Comparison of ENCODE assay signal across 1 cellular context in the genomic region with DNA sequence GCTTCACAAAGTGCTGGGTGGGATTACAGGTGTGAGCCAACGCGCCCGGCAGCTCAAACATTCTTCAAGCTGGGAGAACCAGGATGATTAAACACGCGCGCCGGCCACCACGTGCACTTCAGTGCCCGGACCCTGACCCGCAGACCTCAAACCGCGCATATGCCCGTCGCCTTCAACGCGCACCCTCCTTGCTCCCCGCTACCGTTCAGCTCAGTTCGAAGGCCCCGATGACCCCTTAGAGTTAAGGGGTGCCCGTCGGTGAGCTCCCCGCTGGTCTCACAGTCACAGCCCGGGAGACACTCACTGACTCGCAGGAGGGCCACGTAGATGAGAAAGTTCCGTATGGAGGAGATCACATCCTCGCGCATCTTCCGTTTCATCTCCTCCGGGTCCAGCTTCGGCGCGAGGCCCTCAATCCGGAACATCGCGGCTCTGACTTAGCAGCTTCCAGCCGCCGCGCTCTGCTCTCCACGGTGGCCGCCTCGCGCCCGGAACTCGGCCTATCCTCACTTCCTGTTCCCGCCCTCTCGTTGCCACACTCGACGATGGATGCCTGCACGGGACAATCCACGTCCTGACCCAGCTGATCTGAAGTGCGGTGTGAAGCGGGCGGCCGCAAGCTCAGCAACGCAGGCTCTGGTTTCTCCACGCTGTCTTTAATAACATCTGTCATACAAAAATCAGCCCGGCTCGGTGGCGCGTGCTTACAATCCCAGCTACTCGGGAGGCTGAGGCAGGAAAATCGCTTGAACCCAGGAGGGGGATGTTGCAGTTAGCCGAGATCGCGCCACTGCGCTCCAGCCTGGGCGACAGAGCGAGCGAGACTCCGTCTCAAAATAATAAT.
A peak's percentile ranks its signal among the peaks of the same experiment; 100 is the strongest.
TF ChIP-seq lines count a peak whose summit lies in the region.

A gene (minus strand): TSS at position 490 of the 844 bp plus-strand sequence. CDS start 65 bp downstream, at position 425.

TF ChIP-seq in HepG2, 621 proteins besides CTCF, POLR2A, EP300 and RAD21 (continued from another document and continues in another):
- TF ChIP-seq, protein P1, sequence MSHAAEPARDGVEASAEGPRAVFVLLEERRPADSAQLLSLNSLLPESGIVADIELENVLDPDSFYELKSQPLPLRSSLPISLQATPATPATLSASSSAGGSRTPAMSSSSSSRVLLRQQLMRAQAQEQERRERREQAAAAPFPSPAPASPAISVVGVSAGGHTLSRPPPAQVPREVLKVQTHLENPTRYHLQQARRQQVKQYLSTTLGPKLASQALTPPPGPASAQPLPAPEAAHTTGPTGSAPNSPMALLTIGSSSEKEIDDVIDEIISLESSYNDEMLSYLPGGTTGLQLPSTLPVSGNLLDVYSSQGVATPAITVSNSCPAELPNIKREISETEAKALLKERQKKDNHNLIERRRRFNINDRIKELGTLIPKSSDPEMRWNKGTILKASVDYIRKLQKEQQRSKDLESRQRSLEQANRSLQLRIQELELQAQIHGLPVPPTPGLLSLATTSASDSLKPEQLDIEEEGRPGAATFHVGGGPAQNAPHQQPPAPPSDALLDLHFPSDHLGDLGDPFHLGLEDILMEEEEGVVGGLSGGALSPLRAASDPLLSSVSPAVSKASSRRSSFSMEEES (CRISPR knock-in tag; IDR thresholded peaks at IDR 0.05), result peak; percentile 53
- TF ChIP-seq, protein P2, sequence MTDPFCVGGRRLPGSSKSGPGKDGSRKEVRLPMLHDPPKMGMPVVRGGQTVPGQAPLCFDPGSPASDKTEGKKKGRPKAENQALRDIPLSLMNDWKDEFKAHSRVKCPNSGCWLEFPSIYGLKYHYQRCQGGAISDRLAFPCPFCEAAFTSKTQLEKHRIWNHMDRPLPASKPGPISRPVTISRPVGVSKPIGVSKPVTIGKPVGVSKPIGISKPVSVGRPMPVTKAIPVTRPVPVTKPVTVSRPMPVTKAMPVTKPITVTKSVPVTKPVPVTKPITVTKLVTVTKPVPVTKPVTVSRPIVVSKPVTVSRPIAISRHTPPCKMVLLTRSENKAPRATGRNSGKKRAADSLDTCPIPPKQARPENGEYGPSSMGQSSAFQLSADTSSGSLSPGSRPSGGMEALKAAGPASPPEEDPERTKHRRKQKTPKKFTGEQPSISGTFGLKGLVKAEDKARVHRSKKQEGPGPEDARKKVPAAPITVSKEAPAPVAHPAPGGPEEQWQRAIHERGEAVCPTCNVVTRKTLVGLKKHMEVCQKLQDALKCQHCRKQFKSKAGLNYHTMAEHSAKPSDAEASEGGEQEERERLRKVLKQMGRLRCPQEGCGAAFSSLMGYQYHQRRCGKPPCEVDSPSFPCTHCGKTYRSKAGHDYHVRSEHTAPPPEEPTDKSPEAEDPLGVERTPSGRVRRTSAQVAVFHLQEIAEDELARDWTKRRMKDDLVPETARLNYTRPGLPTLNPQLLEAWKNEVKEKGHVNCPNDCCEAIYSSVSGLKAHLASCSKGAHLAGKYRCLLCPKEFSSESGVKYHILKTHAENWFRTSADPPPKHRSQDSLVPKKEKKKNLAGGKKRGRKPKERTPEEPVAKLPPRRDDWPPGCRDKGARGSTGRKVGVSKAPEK (CRISPR knock-in tag; IDR thresholded peaks at IDR 0.05; ENCODE audit: borderline replicate concordance), result no peak
- TF ChIP-seq ZSCAN20 (CRISPR knock-in tag; IDR thresholded peaks at IDR 0.05; ENCODE audit: borderline replicate concordance) (peak; percentile 66; the same call in 1 of the 2 replicates), THAP11 (CRISPR knock-in tag; IDR thresholded peaks at IDR 0.05) (peak; percentile 94), SALL2 (CRISPR knock-in tag; IDR thresholded peaks at IDR 0.05) (peak; percentile 93), NFIC (IDR thresholded peaks at IDR 0.05; ENCODE audit: low read length) (no peak), YY1 (IDR thresholded peaks at IDR 0.05; ENCODE audit: insufficient read depth, insufficient replicate concordance, low read depth, low read length) (peak; percentile 81), ZNF891 (CRISPR knock-in tag; IDR thresholded peaks at IDR 0.05) (peak; percentile 94), CBX2 (IDR thresholded peaks at IDR 0.05; ENCODE audit: low read depth, low read length) (no peak), CBX2 (CRISPR knock-in tag; IDR thresholded peaks at IDR 0.05; ENCODE audit: low read depth) (no peak), ZBTB42 (CRISPR knock-in tag; IDR thresholded peaks at IDR 0.05) (peak; percentile 88; the same call in 1 of the 2 replicates), KMT2B (CRISPR knock-in tag; IDR thresholded peaks at IDR 0.05) (peak; percentile 98), HES4 (CRISPR knock-in tag; IDR thresholded peaks at IDR 0.05; ENCODE audit: borderline replicate concordance) (peak; percentile 96), ZFP62 (CRISPR knock-in tag; IDR thresholded peaks at IDR 0.05) (no peak), BORCS8-MEF2B (CRISPR knock-in tag; IDR thresholded peaks at IDR 0.05) (peak; percentile 95), ZNF350 (CRISPR knock-in tag; IDR thresholded peaks at IDR 0.05; ENCODE audit: borderline replicate concordance, low read depth) (peak; percentile 75; the same call in 1 of the 2 replicates), ZNF552 (CRISPR knock-in tag; IDR thresholded peaks at IDR 0.05; ENCODE audit: borderline replicate concordance) (peak; percentile 95), ISX (CRISPR knock-in tag; conservative IDR thresholded peaks at IDR 0.05) (peak; percentile 91), ZC3H4 (CRISPR knock-in tag; IDR thresholded peaks at IDR 0.05; ENCODE audit: borderline replicate concordance) (peak; percentile 71; the same call in 1 of the 2 replicates), ESRRA (CRISPR knock-in tag; IDR thresholded peaks at IDR 0.05; ENCODE audit: low read depth) (peak; percentile 80; the same call in 1 of the 2 replicates), ZBTB3 (CRISPR knock-in tag; IDR thresholded peaks at IDR 0.05; ENCODE audit: borderline replicate concordance, low read depth) (peak; percentile 46; the same call in 1 of the 2 replicates), GATAD1 (CRISPR knock-in tag; IDR thresholded peaks at IDR 0.05) (peak; percentile 96), CENPX (CRISPR knock-in tag; IDR thresholded peaks at IDR 0.05) (no peak), ZNF567 (CRISPR knock-in tag; IDR thresholded peaks at IDR 0.05; ENCODE audit: borderline replicate concordance) (peak; percentile 88; the same call in 1 of the 2 replicates), ZNF7 (CRISPR knock-in tag; IDR thresholded peaks at IDR 0.05) (no peak), MYC (CRISPR knock-in tag; IDR thresholded peaks at IDR 0.05; ENCODE audit: borderline replicate concordance) (peak; percentile 96), SOX6 (IDR thresholded peaks at IDR 0.05) (no peak), SOX6 (CRISPR knock-in tag; IDR thresholded peaks at IDR 0.05) (peak; percentile 63), RBFOX2 (IDR thresholded peaks at IDR 0.05; ENCODE audit: low read depth, low read length) (peak; percentile 91)
- TF ChIP-seq, protein P3, sequence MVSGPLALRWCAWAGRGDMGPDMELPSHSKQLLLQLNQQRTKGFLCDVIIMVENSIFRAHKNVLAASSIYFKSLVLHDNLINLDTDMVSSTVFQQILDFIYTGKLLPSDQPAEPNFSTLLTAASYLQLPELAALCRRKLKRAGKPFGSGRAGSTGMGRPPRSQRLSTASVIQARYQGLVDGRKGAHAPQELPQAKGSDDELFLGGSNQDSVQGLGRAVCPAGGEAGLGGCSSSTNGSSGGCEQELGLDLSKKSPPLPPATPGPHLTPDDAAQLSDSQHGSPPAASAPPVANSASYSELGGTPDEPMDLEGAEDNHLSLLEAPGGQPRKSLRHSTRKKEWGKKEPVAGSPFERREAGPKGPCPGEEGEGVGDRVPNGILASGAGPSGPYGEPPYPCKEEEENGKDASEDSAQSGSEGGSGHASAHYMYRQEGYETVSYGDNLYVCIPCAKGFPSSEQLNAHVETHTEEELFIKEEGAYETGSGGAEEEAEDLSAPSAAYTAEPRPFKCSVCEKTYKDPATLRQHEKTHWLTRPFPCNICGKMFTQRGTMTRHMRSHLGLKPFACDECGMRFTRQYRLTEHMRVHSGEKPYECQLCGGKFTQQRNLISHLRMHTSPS (CRISPR knock-in tag; IDR thresholded peaks at IDR 0.05; ENCODE audit: low read depth), result no peak
- TF ChIP-seq, protein P4, sequence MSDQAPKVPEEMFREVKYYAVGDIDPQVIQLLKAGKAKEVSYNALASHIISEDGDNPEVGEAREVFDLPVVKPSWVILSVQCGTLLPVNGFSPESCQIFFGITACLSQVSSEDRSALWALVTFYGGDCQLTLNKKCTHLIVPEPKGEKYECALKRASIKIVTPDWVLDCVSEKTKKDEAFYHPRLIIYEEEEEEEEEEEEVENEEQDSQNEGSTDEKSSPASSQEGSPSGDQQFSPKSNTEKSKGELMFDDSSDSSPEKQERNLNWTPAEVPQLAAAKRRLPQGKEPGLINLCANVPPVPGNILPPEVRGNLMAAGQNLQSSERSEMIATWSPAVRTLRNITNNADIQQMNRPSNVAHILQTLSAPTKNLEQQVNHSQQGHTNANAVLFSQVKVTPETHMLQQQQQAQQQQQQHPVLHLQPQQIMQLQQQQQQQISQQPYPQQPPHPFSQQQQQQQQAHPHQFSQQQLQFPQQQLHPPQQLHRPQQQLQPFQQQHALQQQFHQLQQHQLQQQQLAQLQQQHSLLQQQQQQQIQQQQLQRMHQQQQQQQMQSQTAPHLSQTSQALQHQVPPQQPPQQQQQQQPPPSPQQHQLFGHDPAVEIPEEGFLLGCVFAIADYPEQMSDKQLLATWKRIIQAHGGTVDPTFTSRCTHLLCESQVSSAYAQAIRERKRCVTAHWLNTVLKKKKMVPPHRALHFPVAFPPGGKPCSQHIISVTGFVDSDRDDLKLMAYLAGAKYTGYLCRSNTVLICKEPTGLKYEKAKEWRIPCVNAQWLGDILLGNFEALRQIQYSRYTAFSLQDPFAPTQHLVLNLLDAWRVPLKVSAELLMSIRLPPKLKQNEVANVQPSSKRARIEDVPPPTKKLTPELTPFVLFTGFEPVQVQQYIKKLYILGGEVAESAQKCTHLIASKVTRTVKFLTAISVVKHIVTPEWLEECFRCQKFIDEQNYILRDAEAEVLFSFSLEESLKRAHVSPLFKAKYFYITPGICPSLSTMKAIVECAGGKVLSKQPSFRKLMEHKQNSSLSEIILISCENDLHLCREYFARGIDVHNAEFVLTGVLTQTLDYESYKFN (CRISPR knock-in tag; conservative IDR thresholded peaks at IDR 0.05), result no peak
- TF ChIP-seq, protein P5, sequence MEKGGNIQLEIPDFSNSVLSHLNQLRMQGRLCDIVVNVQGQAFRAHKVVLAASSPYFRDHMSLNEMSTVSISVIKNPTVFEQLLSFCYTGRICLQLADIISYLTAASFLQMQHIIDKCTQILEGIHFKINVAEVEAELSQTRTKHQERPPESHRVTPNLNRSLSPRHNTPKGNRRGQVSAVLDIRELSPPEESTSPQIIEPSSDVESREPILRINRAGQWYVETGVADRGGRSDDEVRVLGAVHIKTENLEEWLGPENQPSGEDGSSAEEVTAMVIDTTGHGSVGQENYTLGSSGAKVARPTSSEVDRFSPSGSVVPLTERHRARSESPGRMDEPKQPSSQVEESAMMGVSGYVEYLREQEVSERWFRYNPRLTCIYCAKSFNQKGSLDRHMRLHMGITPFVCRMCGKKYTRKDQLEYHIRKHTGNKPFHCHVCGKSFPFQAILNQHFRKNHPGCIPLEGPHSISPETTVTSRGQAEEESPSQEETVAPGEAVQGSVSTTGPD (CRISPR knock-in tag; IDR thresholded peaks at IDR 0.05), result peak; percentile 67; the same call in 1 of the 2 replicates
- TF ChIP-seq, protein P6, sequence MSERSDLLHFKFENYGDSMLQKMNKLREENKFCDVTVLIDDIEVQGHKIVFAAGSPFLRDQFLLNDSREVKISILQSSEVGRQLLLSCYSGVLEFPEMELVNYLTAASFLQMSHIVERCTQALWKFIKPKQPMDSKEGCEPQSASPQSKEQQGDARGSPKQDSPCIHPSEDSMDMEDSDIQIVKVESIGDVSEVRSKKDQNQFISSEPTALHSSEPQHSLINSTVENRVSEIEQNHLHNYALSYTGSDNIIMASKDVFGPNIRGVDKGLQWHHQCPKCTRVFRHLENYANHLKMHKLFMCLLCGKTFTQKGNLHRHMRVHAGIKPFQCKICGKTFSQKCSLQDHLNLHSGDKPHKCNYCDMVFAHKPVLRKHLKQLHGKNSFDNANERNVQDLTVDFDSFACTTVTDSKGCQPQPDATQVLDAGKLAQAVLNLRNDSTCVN (CRISPR knock-in tag; IDR thresholded peaks at IDR 0.05; ENCODE audit: borderline replicate concordance), result peak; percentile 80; the same call in 1 of the 2 replicates
- TF ChIP-seq, protein P7, sequence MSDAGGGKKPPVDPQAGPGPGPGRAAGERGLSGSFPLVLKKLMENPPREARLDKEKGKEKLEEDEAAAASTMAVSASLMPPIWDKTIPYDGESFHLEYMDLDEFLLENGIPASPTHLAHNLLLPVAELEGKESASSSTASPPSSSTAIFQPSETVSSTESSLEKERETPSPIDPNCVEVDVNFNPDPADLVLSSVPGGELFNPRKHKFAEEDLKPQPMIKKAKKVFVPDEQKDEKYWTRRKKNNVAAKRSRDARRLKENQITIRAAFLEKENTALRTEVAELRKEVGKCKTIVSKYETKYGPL (CRISPR knock-in tag; IDR thresholded peaks at IDR 0.05), result no peak
- TF ChIP-seq, protein P8, sequence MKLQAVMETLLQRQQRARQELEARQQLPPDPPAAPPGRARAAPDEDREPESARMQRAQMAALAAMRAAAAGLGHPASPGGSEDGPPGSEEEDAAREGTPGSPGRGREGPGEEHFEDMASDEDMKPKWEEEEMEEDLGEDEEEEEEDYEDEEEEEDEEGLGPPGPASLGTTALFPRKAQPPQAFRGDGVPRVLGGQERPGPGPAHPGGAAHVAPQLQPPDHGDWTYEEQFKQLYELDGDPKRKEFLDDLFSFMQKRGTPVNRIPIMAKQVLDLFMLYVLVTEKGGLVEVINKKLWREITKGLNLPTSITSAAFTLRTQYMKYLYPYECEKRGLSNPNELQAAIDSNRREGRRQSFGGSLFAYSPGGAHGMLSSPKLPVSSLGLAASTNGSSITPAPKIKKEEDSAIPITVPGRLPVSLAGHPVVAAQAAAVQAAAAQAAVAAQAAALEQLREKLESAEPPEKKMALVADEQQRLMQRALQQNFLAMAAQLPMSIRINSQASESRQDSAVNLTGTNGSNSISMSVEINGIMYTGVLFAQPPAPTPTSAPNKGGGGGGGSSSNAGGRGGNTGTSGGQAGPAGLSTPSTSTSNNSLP (IDR thresholded peaks at IDR 0.05; ENCODE audit: low read depth, low read length), result peak; percentile 22; the same call in 1 of the 2 replicates
- TF ChIP-seq, protein P9, sequence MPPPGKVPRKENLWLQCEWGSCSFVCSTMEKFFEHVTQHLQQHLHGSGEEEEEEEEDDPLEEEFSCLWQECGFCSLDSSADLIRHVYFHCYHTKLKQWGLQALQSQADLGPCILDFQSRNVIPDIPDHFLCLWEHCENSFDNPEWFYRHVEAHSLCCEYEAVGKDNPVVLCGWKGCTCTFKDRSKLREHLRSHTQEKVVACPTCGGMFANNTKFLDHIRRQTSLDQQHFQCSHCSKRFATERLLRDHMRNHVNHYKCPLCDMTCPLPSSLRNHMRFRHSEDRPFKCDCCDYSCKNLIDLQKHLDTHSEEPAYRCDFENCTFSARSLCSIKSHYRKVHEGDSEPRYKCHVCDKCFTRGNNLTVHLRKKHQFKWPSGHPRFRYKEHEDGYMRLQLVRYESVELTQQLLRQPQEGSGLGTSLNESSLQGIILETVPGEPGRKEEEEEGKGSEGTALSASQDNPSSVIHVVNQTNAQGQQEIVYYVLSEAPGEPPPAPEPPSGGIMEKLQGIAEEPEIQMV (CRISPR knock-in tag; IDR thresholded peaks at IDR 0.05; ENCODE audit: low read depth), result no peak
- TF ChIP-seq, protein P10, sequence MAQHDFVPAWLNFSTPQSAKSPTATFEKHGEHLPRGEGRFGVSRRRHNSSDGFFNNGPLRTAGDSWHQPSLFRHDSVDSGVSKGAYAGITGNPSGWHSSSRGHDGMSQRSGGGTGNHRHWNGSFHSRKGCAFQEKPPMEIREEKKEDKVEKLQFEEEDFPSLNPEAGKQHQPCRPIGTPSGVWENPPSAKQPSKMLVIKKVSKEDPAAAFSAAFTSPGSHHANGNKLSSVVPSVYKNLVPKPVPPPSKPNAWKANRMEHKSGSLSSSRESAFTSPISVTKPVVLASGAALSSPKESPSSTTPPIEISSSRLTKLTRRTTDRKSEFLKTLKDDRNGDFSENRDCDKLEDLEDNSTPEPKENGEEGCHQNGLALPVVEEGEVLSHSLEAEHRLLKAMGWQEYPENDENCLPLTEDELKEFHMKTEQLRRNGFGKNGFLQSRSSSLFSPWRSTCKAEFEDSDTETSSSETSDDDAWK (CRISPR knock-in tag; IDR thresholded peaks at IDR 0.05), result no peak
